16 cellular contexts compared by ENCODE assay signal in the genomic region with DNA sequence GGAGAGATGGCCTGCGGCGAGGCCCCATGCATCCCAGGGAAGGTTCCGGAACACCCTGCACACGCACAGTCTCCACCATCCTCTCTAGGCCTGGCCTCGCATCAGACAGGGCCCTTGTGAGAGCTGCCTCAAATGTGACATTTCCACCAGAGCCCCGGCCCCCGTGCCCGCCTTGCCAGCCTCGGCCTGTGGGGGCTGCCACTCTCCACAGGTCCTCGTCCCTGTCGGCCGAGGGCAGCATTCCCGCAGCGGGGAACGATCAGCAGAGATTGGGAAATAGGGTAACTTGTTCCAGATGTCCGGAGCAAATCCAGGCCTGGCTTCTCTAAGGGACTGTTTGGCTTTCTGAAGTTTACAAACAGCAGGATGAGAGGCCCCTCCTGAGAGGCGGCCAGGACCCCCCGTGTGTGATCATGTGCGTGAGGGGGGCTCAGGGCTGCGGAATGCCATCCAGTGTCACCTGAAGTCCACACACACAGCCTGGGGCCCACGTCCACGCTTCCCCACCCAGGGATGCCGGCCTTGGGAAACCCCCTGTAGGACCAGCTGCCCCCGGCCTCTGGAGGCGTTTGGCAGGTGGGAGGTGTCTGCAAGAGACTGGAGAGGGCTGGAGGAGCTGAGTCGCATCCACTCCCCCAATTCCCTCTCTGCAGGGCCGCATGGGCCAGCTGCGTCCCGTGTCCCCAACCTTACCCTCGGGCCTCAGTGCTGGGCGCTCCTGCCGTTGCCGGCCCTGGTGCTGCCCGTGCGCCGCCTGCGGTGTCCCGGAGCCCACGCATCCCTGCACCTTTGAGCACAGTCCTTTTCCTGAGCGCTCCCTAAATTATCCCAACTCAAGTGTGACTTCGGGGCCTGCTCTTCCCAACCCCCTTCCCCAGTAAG.
DNase-seq lines count a peak whose midpoint lies in the region; ATAC-seq, FAIRE-seq and TF ChIP-seq lines count a peak whose summit lies in the region.
"Had no signal": no experiment of that assay in that cellular context is flagged by ENCODE, and none has a peak within 500 bp of the region (broad histone marks: within the 10 kb centered on the region; RNA-seq: fewer than 3 reads in every experiment).

No MANE protein-coding gene starts in this region.

- H2BK20ac ChIP-seq in H1 (ENCODE audit: low read length): no peak overlapping the region

- H2BK120ac ChIP-seq in H1 (replicated peaks; ENCODE audit: low read depth, low read length): no peak overlapping the region

- no peak overlapping the region for H3K9ac ChIP-seq in H1 (replicated peaks in 1 of 4; ENCODE audit: extremely low read depth in 1 of 4, low read depth in 3 of 4, low read length in 3 of 4)
- no peak overlapping the region for H3K9ac ChIP-seq in mammary epithelial cell (ENCODE audit: insufficient read depth, low read length)
- H3K9ac ChIP-seq: BLaER1 treated with 17β-estradiol and CSF1 and Interleukin-3, amounts not matched to agents 10 nM and 100 nM had no signal

- no peaks in the 10 kb centered on the region for H3K23me2 ChIP-seq in H1 (ENCODE audit: low read depth, low read length)

- H3K27me3 ChIP-seq in H1 (replicated peaks in 1 of 4; ENCODE audit: control insufficient read depth in 3 of 4, extremely low read depth in 1 of 4, insufficient read depth in 3 of 4, low read length in 3 of 4) (no peaks in the 10 kb centered on the region), suprapubic skin (no peaks in the 10 kb centered on the region), mammary epithelial cell (ENCODE audit: insufficient read depth, low read length) (no peaks in the 10 kb centered on the region)
- H3K27me3 ChIP-seq: spleen had no signal

- H3K14ac ChIP-seq in H1 (ENCODE audit: insufficient read length): no peak overlapping the region

- H3K36me3 ChIP-seq in H1 (ENCODE audit: control insufficient read depth in 2 of 4, insufficient read depth in 4 of 4, low read length in 3 of 4) (no peaks in the 10 kb centered on the region), suprapubic skin (no peaks in the 10 kb centered on the region), mammary epithelial cell (ENCODE audit: insufficient read depth, low read length) (no peaks in the 10 kb centered on the region)
- H3K36me3 ChIP-seq: BLaER1 treated with 17β-estradiol and CSF1 and Interleukin-3, amounts not matched to agents 10 nM and 100 nM; spleen had no signal

- in situ Hi-C loops in mammary epithelial cell (cut with MboI; ENCODE audit: low sequenced_read_pairs in 2 of 2): no loop called here

- no peaks in the 10 kb centered on the region for H4K20me1 ChIP-seq in H1 (replicated peaks in 1 of 2; ENCODE audit: control insufficient read depth in 1 of 2, insufficient read depth in 2 of 2, low read length in 2 of 2)
- H4K20me1 ChIP-seq in mammary epithelial cell (ENCODE audit: insufficient read depth, low read length): no peaks in the 10 kb centered on the region
- H4K20me1 ChIP-seq: BLaER1 treated with 17β-estradiol and CSF1 and Interleukin-3, amounts not matched to agents 10 nM and 100 nM had no signal

- TF ChIP-seq POLR2A in H1 (IDR thresholded peaks at IDR 0.05; ENCODE audit: control extremely low read depth in 1 of 2, low read depth in 2 of 2, low read length in 2 of 2) (no peak), lower leg skin (IDR thresholded peaks at IDR 0.05) (no peak), suprapubic skin (IDR thresholded peaks at IDR 0.05) (no peak)

- ATAC-seq in HG02759 (IDR thresholded peaks at IDR 0.05; ENCODE audit: unreplicated experiment): no peak

- CTCF ChIA-PET in H1 (lab: Charles Lee; ENCODE audit: partially characterized antibody): interaction anchor here (1.2 to 5.1 kb wide), 3 partner anchors 11 to 19 kb away, joined by 3 to 38 read pairs (median 18); no protein-coding TSS in a partner anchor
- CTCF ChIA-PET in mammary epithelial cell (lab: Charles Lee; ENCODE audit: low non-redundant PET): no interaction called here

- no peak overlapping the region for H2BK15ac ChIP-seq in H1 (ENCODE audit: low read length)

- TF ChIP-seq EP300 in H1 (IDR thresholded peaks at IDR 0.05; ENCODE audit: borderline replicate concordance in 1 of 2, low read depth in 2 of 2, low read length in 2 of 2) (no peak), suprapubic skin (IDR thresholded peaks at IDR 0.05) (no peak)

- H2BK5ac ChIP-seq in H1 (ENCODE audit: low read depth, low read length): no peak overlapping the region; the same call in 1 of the 2 replicates

- H4K5ac ChIP-seq in H1 (ENCODE audit: insufficient read length, low read depth, low read length): no peak overlapping the region

- BruUV-seq in mammary epithelial cell (replicated peaks; lab: Mats Ljungman, UMichigan): no TSS peak

- peak overlapping the region; percentile 9 for H4K8ac ChIP-seq in H1 (ENCODE audit: extremely low read depth, insufficient read depth, low read length)

- H3K9me3 ChIP-seq in H1 (ENCODE audit: insufficient read depth in 2 of 2, low read depth in 1 of 2, low read length in 1 of 2): no peaks in the 10 kb centered on the region
- H3K9me3 ChIP-seq in suprapubic skin: no peaks in the 10 kb centered on the region
- no peaks in the 10 kb centered on the region for H3K9me3 ChIP-seq in mammary epithelial cell (replicated peaks; ENCODE audit: insufficient read depth, low read length)
- H3K9me3 ChIP-seq: spleen had no signal

- no peak overlapping the region for H2AK5ac ChIP-seq in H1 (ENCODE audit: low read depth, low read length)

- H3K23ac ChIP-seq in H1 (ENCODE audit: insufficient read length): no peak overlapping the region

- POLR2A ChIA-PET in H1 (lab: Charles Lee; ENCODE audit: partially characterized antibody): interaction anchor here (0.6 kb wide), 1 partner anchor 11 kb away, joined by 3 read pairs; no protein-coding TSS in a partner anchor

- no peak overlapping the region for H2BK12ac ChIP-seq in H1 (ENCODE audit: low read depth, low read length)

- 91% methylated on average over 33 of the region's 41 CpGs; no CpG with 5 or more reads in 1 of the 2 experiments for WGBS in H1 (ENCODE audit: extremely low coverage in 1 of 2, insufficient coverage in 1 of 2, insufficient read length in 1 of 2, insufficient replicate concordance in 2 of 2, low coverage in 1 of 2, low lambda C conversion rate in 2 of 2, missing lambda C conversion rate in 1 of 2), 2 experiments
- 69 to 79% methylated on average over 40 of the region's 41 CpGs for WGBS in lower leg skin, 2 donors
- 87% methylated on average over 20 of the region's 41 CpGs for WGBS in suprapubic skin
- 86% methylated on average over 33 of the region's 41 CpGs for WGBS in mammary epithelial cell (ENCODE audit: low coverage, missing lambda C conversion rate)

- H3K4me1 ChIP-seq in H1 (replicated peaks in 1 of 4; ENCODE audit: control insufficient read depth in 3 of 4, insufficient read depth in 4 of 4, low read length in 3 of 4) (peaks cover 0 to 3% (median 0%) of the 10 kb centered on the region in 4 experiments; a peak in 1 of 7 replicates), suprapubic skin (peaks cover 13% of the 10 kb centered on the region), mammary epithelial cell (ENCODE audit: insufficient read depth, low read length) (no peaks in the 10 kb centered on the region)
- H3K4me1 ChIP-seq: spleen had no signal

- TF ChIP-seq CTCF in H1 (IDR thresholded peaks at IDR 0.05; ENCODE audit: control extremely low read depth in 1 of 3, insufficient read depth in 1 of 3, low read depth in 1 of 3, low read length in 3 of 3): no peak
- TF ChIP-seq CTCF in lower leg skin (IDR thresholded peaks at IDR 0.05): no peak
- no peak for TF ChIP-seq CTCF in suprapubic skin (IDR thresholded peaks at IDR 0.05)
- TF ChIP-seq CTCF in mammary epithelial cell (conservative IDR thresholded peaks at IDR 0.05 in 1 of 2, IDR thresholded peaks at IDR 0.05 in 1 of 2; ENCODE audit: extremely low read depth in 1 of 2, insufficient read depth in 1 of 2, low read depth in 1 of 2, low read length in 2 of 2): no peak

- intact Hi-C loops in lower leg skin (cut with DNase I; ENCODE audit: low total_unique reads) (no loop called here), mammary epithelial cell (cut with micrococcal nuclease) (no loop called here)

- peak overlapping the region; percentile 46; the same call in 1 of the 2 replicates for H2AFZ ChIP-seq in H1 (ENCODE audit: low read length)
- H2AFZ ChIP-seq in mammary epithelial cell (ENCODE audit: low read depth, low read length): no peak overlapping the region

- no peak overlapping the region for H3K18ac ChIP-seq in H1 (ENCODE audit: extremely low read depth, low read length)

- no peak overlapping the region for H3K4me2 ChIP-seq in H1 (ENCODE audit: insufficient read depth in 1 of 2, low read depth in 2 of 2, low read length in 2 of 2)
- no peak overlapping the region for H3K4me2 ChIP-seq in mammary epithelial cell (ENCODE audit: insufficient read depth, low read depth, low read length)

- H3K4me3 ChIP-seq in H1 (ENCODE audit: extremely low read depth in 1 of 4, insufficient read depth in 2 of 4, low read depth in 3 of 4, low read length in 4 of 4) (no peak overlapping the region), lower leg skin (ENCODE audit: low read depth, poor library complexity, severe bottlenecking) (no peak overlapping the region), suprapubic skin (no peak overlapping the region), mammary epithelial cell (replicated peaks in 1 of 3; ENCODE audit: insufficient read depth in 1 of 3, low read depth in 2 of 3, low read length in 3 of 3) (no peak overlapping the region)
- H3K4me3 ChIP-seq: BLaER1 treated with 17β-estradiol and CSF1 and Interleukin-3, amounts not matched to agents 10 nM and 100 nM; spleen had no signal

- H4K91ac ChIP-seq in H1 (replicated peaks; ENCODE audit: insufficient read length, low read length): no peak overlapping the region

- no peak for TF ChIP-seq RAD21 in H1 (IDR thresholded peaks at IDR 0.05 in 1 of 2, conservative IDR thresholded peaks at IDR 0.05 in 1 of 2; ENCODE audit: low read depth in 2 of 2, low read length in 2 of 2)

- H3K56ac ChIP-seq in H1 (replicated peaks; ENCODE audit: insufficient read length, low read depth, low read length): no peak overlapping the region

- no peaks in the 10 kb centered on the region for H3K79me1 ChIP-seq in H1 (ENCODE audit: low read depth, low read length)

- no peak for FAIRE-seq in H1 (lab: Jason Lieb, UNC)

- dilution Hi-C loops in mammary epithelial cell (cut with HindIII; ENCODE audit: low sequenced_read_pairs): loop anchor here (5.0 to 10.0 kb wide), 3 partner anchors 36 to 196 kb away; no protein-coding TSS in a partner anchor

- H3K79me2 ChIP-seq in H1 (ENCODE audit: control insufficient read depth in 1 of 2, insufficient read depth in 2 of 2, low read length in 2 of 2) (no peaks in the 10 kb centered on the region), mammary epithelial cell (ENCODE audit: insufficient read depth, low read length) (no peaks in the 10 kb centered on the region)

- no peak overlapping the region for H3K4ac ChIP-seq in H1 (replicated peaks; ENCODE audit: insufficient read length, low read depth, low read length)

- DNase-seq in GM04504 (ENCODE audit: low read depth): peak; percentile 62
- no peak for DNase-seq in H1 (ENCODE audit: low read depth in 1 of 2, low spot score in 2 of 2)
- peak; percentile 55 to 92 for DNase-seq in lower leg skin (ENCODE audit: low spot score in 2 of 2)
- DNase-seq in suprapubic skin (ENCODE audit: low spot score in 2 of 2): peak in 1 of 2 donors; percentile 81
- no peak for DNase-seq in activated CD4-positive, alpha-beta T cell treated with anti-CD3 and anti-CD28 coated beads for 1 hour
- no peak for DNase-seq in mammary epithelial cell
- DNase-seq in NK-92 (lab: John Stamatoyannopoulos, UW; ENCODE audit: unreplicated experiment): no peak
- DNase-seq: activated CD4-positive, alpha-beta T cell treated with anti-CD3 and anti-CD28 coated beads for 4 hours; activated naive CD8-positive, alpha-beta T cell treated with anti-CD3 and anti-CD28 coated beads, Interleukin-2, amount 10 ng/mL, durations not matched to agents 7 days and 5 days; Karpas-422; NCI-H146; NCI-H69; spleen; T-helper 2 cell had no signal

- H3K27ac ChIP-seq in H1 (ENCODE audit: low read depth, low read length): no peak overlapping the region
- peak overlapping the region; percentile 20 for H3K27ac ChIP-seq in suprapubic skin
- no peak overlapping the region for H3K27ac ChIP-seq in mammary epithelial cell (ENCODE audit: insufficient read depth, low read depth, low read length)
- H3K27ac ChIP-seq: BLaER1 treated with 17β-estradiol and CSF1 and Interleukin-3, amounts not matched to agents 10 nM and 100 nM; spleen had no signal

Comparison
In these comparisons a context has a peak if more than half of its experiments do, and no peak if none do; other contexts are left out.
1. DNase-seq: peak in GM04504 (single experiment) and lower leg skin (2 of 2); none in H1 (0 of 2), activated CD4-positive, alpha-beta T cell treated with anti-CD3 and anti-CD28 coated beads for 1 hour (single experiment), mammary epithelial cell (single experiment) and NK-92 (single experiment).